In genomic region chr3:188631291-188632010, GRCh38 we compare ENCODE assay signal across 11 cellular contexts.
A peak's percentile ranks its signal among the peaks of the same experiment; 100 is the strongest.
DNase-seq lines count a peak whose midpoint lies in the region; ATAC-seq and TF ChIP-seq lines count a peak whose summit lies in the region.
"Had no signal": no experiment of that assay in that cellular context is flagged by ENCODE, and none has a peak within 500 bp of the region (broad histone marks: within the 10 kb centered on the region; RNA-seq: fewer than 3 reads in every experiment).

No MANE protein-coding gene starts in this region.

- no peaks in the 10 kb centered on the region for H3K9me3 Mint-ChIP-seq in MCF 10A (ENCODE audit: unreplicated experiment)
- no peaks in the 10 kb centered on the region for H3K9me3 Mint-ChIP-seq in activated T-helper 17 cell treated with anti-CD3 and anti-CD28 coated beads, Interleukin-2, amount 50 U/mL, for 72 hours

- peaks cover 28% of the 10 kb centered on the region for H3K4me1 Mint-ChIP-seq in MCF 10A (ENCODE audit: insufficient read depth, unreplicated experiment)
- peaks cover 16% of the 10 kb centered on the region for H3K4me1 Mint-ChIP-seq in activated T-helper 17 cell treated with anti-CD3 and anti-CD28 coated beads, Interleukin-2, amount 50 U/mL, for 72 hours
- H3K4me1 Mint-ChIP-seq: nephron had no signal

- no peaks in the 10 kb centered on the region for H3K27me3 ChIP-seq in breast epithelium
- H3K27me3 ChIP-seq in upper lobe of right lung, result no peaks in the 10 kb centered on the region
- no peaks in the 10 kb centered on the region for H3K27me3 ChIP-seq in esophagus muscularis mucosa
- no peaks in the 10 kb centered on the region for H3K27me3 ChIP-seq in right atrium auricular region
- H3K27me3 ChIP-seq: uterus had no signal

- no peak overlapping the region for H3K27ac ChIP-seq in breast epithelium
- H3K27ac ChIP-seq in upper lobe of right lung, result no peak overlapping the region
- peak overlapping the region in 1 of 4 donors; percentile 22 for H3K27ac ChIP-seq in esophagus muscularis mucosa (replicated peaks in 1 of 4)
- no peak overlapping the region for H3K27ac ChIP-seq in right atrium auricular region
- H3K27ac ChIP-seq: uterus had no signal

- no peak overlapping the region for H3K4me3 Mint-ChIP-seq in MCF 10A (ENCODE audit: unreplicated experiment)
- no peak overlapping the region for H3K4me3 Mint-ChIP-seq in activated T-helper 17 cell treated with anti-CD3 and anti-CD28 coated beads, Interleukin-2, amount 50 U/mL, for 72 hours
- H3K4me3 Mint-ChIP-seq: nephron had no signal

- H3K27ac Mint-ChIP-seq in MCF 10A (ENCODE audit: low read depth, unreplicated experiment), result peak overlapping the region; percentile 46
- H3K27ac Mint-ChIP-seq in activated T-helper 17 cell treated with anti-CD3 and anti-CD28 coated beads, Interleukin-2, amount 50 U/mL, for 72 hours, result no peak overlapping the region
- H3K27ac Mint-ChIP-seq: nephron had no signal

- H3K9me3 ChIP-seq in breast epithelium (no peaks in the 10 kb centered on the region), upper lobe of right lung (no peaks in the 10 kb centered on the region), esophagus muscularis mucosa (no peaks in the 10 kb centered on the region), right atrium auricular region (no peaks in the 10 kb centered on the region)
- H3K9me3 ChIP-seq: uterus had no signal

- CTCF ChIA-PET in MCF 10A (lab: Yijun Ruan, JAX), result interaction anchor here (1.2 kb wide), 2 partner anchors 25 to 323 kb away, joined by 3 to 4 read pairs; no protein-coding TSS in a partner anchor

- H3K4me3 ChIP-seq in breast epithelium (no peak overlapping the region), fibroblast of the aortic adventitia (ENCODE audit: low read depth, low read length) (no peak overlapping the region), upper lobe of right lung (no peak overlapping the region), esophagus muscularis mucosa (no peak overlapping the region), right atrium auricular region (no peak overlapping the region)
- H3K4me3 ChIP-seq: uterus had no signal

- DNase-seq in MCF 10A (ENCODE audit: unreplicated experiment) (peak; percentile 26), breast epithelium (ENCODE audit: low spot score in 2 of 2) (no peak), fibroblast of the aortic adventitia (ENCODE audit: low read depth) (peak; percentile 58), upper lobe of right lung (no peak), esophagus muscularis mucosa (ENCODE audit: extremely low spot score) (no peak), SHP77 treated with DMSO at 0.1 percent for 48 hours (lab: John Stamatoyannopoulos, UW) (no peak), right atrium auricular region (ENCODE audit: low spot score) (no peak)
- DNase-seq: NCI-H2029, uterus had no signal

- no peak for TF ChIP-seq EP300 in esophagus muscularis mucosa (IDR thresholded peaks at IDR 0.05)

- 90% methylated on average over 5 of the region's 5 CpGs for WGBS in esophagus muscularis mucosa

- no peak for TF ChIP-seq POLR2A in breast epithelium (IDR thresholded peaks at IDR 0.05)
- TF ChIP-seq POLR2A in esophagus muscularis mucosa (IDR thresholded peaks at IDR 0.05; ENCODE audit: low read depth), result no peak

- H3K4me1 ChIP-seq in breast epithelium (no peaks in the 10 kb centered on the region), upper lobe of right lung (no peaks in the 10 kb centered on the region), esophagus muscularis mucosa (peaks cover 9 to 66% (median 53%) of the 10 kb centered on the region in 4 donors), right atrium auricular region (peaks cover 0 to 18% of the 10 kb centered on the region in 2 donors)
- H3K4me1 ChIP-seq: uterus had no signal

- H3K27me3 Mint-ChIP-seq in MCF 10A (ENCODE audit: insufficient read depth, unreplicated experiment), result no peaks in the 10 kb centered on the region
- H3K27me3 Mint-ChIP-seq in activated T-helper 17 cell treated with anti-CD3 and anti-CD28 coated beads, Interleukin-2, amount 50 U/mL, for 72 hours, result no peaks in the 10 kb centered on the region

- H3K36me3 Mint-ChIP-seq in MCF 10A (ENCODE audit: insufficient read depth, unreplicated experiment), result peaks cover 15% of the 10 kb centered on the region
- H3K36me3 Mint-ChIP-seq in activated T-helper 17 cell treated with anti-CD3 and anti-CD28 coated beads, Interleukin-2, amount 50 U/mL, for 72 hours (ENCODE audit: low read depth), result no peaks in the 10 kb centered on the region

- no peaks in the 10 kb centered on the region for H3K36me3 ChIP-seq in breast epithelium
- H3K36me3 ChIP-seq in upper lobe of right lung, result no peaks in the 10 kb centered on the region
- H3K36me3 ChIP-seq in esophagus muscularis mucosa, result no peaks in the 10 kb centered on the region
- no peaks in the 10 kb centered on the region for H3K36me3 ChIP-seq in right atrium auricular region
- H3K36me3 ChIP-seq: uterus had no signal

- POLR2A ChIA-PET in MCF 10A (lab: Yijun Ruan, JAX), result interaction anchor here (0.5 to 1.1 kb wide), 5 partner anchors 9 to 794 kb away, joined by 3 read pairs; no protein-coding TSS in a partner anchor

- TF ChIP-seq CTCF in MCF 10A (IDR thresholded peaks at IDR 0.05; ENCODE audit: unreplicated experiment), result no peak
- TF ChIP-seq CTCF in breast epithelium (IDR thresholded peaks at IDR 0.05), result no peak
- no peak for TF ChIP-seq CTCF in fibroblast of the aortic adventitia (IDR thresholded peaks at IDR 0.05; ENCODE audit: insufficient read depth, low read length)
- no peak for TF ChIP-seq CTCF in upper lobe of right lung (IDR thresholded peaks at IDR 0.05)
- TF ChIP-seq CTCF in esophagus muscularis mucosa (IDR thresholded peaks at IDR 0.05), result no peak
- no peak for TF ChIP-seq CTCF in right atrium auricular region (IDR thresholded peaks at IDR 0.05)

- intact Hi-C loops in MCF 10A (cut with micrococcal nuclease) (no loop called here), breast epithelium (cut with DNase I; ENCODE audit: low total_unique reads) (no loop called here), upper lobe of right lung (cut with DNase I) (no loop called here), esophagus muscularis mucosa (cut with DNase I) (no loop called here)

- peak; percentile 79 for ATAC-seq in activated T-helper 17 cell treated with anti-CD3 and anti-CD28 coated beads, Interleukin-2, amount 50 U/mL, for 72 hours (replicated peaks)
- peak; percentile 32 for ATAC-seq in upper lobe of right lung

- no TSS peak for BruUV-seq in MCF 10A (replicated peaks; lab: Mats Ljungman, UMichigan)

Comparison
In these comparisons a context has a peak if more than half of its experiments do, and no peak if none do; other contexts are left out.
1. DNase-seq: peak in MCF 10A (single experiment) and fibroblast of the aortic adventitia (single experiment); none in breast epithelium (0 of 2), upper lobe of right lung (single experiment), esophagus muscularis mucosa (single experiment), SHP77 treated with DMSO at 0.1 percent for 48 hours (single experiment) and right atrium auricular region (single experiment).